Comparison of ENCODE assay signal across 21 cellular contexts in genomic region chr7:7966141-7966734, GRCh38. TPM values are rescaled to one million over a fixed set of nuclear protein-coding genes. Genes with fewer than 3 reads are reported as not detected.
DNase-seq lines count a peak whose midpoint lies in the region; ATAC-seq, FAIRE-seq and TF ChIP-seq lines count a peak whose summit lies in the region.
"Had no signal": no experiment of that assay in that cellular context is flagged by ENCODE, and none has a peak within 500 bp of the region (broad histone marks: within the 10 kb centered on the region; RNA-seq: fewer than 3 reads in every experiment).

No MANE protein-coding gene starts in this region.

- peak; percentile 46 for FAIRE-seq in GM18507 (lab: Jason Lieb, UNC)
- FAIRE-seq: K562 had no signal

- CTCF ChIA-PET in activated CD8-positive, alpha-beta T cell treated with anti-CD3 and anti-CD28 coated beads, Interleukin-2, amount 10 ng/mL, durations not matched to agents 7 days and 5 days (lab: Charles Lee) = interaction anchor here (1.0 to 8.7 kb wide), 6 partner anchors 10 to 285 kb away, joined by 3 to 57 read pairs (median 4); no protein-coding TSS in a partner anchor

- H3K27me3 Mint-ChIP-seq in neural crest cell (ENCODE audit: low read depth) = no peaks in the 10 kb centered on the region
- no peaks in the 10 kb centered on the region for H3K27me3 Mint-ChIP-seq in activated CD8-positive, alpha-beta T cell treated with anti-CD3 and anti-CD28 coated beads, Interleukin-2, amount 10 ng/mL, durations not matched to agents 7 days and 5 days (ENCODE audit: low read depth)
- H3K27me3 Mint-ChIP-seq: B cell; CD4-positive, CD25-positive, alpha-beta regulatory T cell; T-cell had no signal

- no peak for DNase-seq in GM18507 (ENCODE audit: extremely low spot score, insufficient read length, low read depth)
- DNase-seq in neural crest cell (ENCODE audit: low read depth, low spot score) = no peak
- DNase-seq in NCI-H187 (lab: John Stamatoyannopoulos, UW) = no peak
- no peak for DNase-seq in activated CD8-positive, alpha-beta T cell treated with anti-CD3 and anti-CD28 coated beads, Interleukin-2, amount 10 ng/mL, durations not matched to agents 7 days and 5 days
- DNase-seq in NK-92 (lab: John Stamatoyannopoulos, UW; ENCODE audit: unreplicated experiment) = no peak
- DNase-seq: Caco-2; CD4-positive, CD25-positive, alpha-beta regulatory T cell; DMS153; EL; GOT3; NCI-H1417 treated with DMSO at 0.1 percent for 48 hours; NCI-H2029 treated with DMSO at 0.1 percent for 48 hours; NCI-H510A; SHP77; SK-N-SH; T-cell; T-helper 9 cell had no signal

- H3K36me3 Mint-ChIP-seq in neural crest cell (ENCODE audit: low read depth) = no peaks in the 10 kb centered on the region
- no peaks in the 10 kb centered on the region for H3K36me3 Mint-ChIP-seq in activated CD8-positive, alpha-beta T cell treated with anti-CD3 and anti-CD28 coated beads, Interleukin-2, amount 10 ng/mL, durations not matched to agents 7 days and 5 days (ENCODE audit: low read depth)
- H3K36me3 Mint-ChIP-seq: CD4-positive, CD25-positive, alpha-beta regulatory T cell; T-cell had no signal

- no peak for TF ChIP-seq CTCF in neural crest cell (conservative IDR thresholded peaks at IDR 0.05)

- no peaks in the 10 kb centered on the region for H3K9me3 Mint-ChIP-seq in neural crest cell
- H3K9me3 Mint-ChIP-seq in activated CD8-positive, alpha-beta T cell treated with anti-CD3 and anti-CD28 coated beads, Interleukin-2, amount 10 ng/mL, durations not matched to agents 7 days and 5 days (ENCODE audit: insufficient read depth) = no peaks in the 10 kb centered on the region
- H3K9me3 Mint-ChIP-seq: CD4-positive, CD25-positive, alpha-beta regulatory T cell; T-cell had no signal

- H3K4me3 Mint-ChIP-seq in neural crest cell = peak overlapping the region; percentile 32
- no peak overlapping the region for H3K4me3 Mint-ChIP-seq in activated CD8-positive, alpha-beta T cell treated with anti-CD3 and anti-CD28 coated beads, Interleukin-2, amount 10 ng/mL, durations not matched to agents 7 days and 5 days
- H3K4me3 Mint-ChIP-seq: B cell, T-cell had no signal

- H3K4me1 Mint-ChIP-seq in neural crest cell = peaks cover 4% of the 10 kb centered on the region
- peaks cover 14% of the 10 kb centered on the region for H3K4me1 Mint-ChIP-seq in activated CD8-positive, alpha-beta T cell treated with anti-CD3 and anti-CD28 coated beads, Interleukin-2, amount 10 ng/mL, durations not matched to agents 7 days and 5 days (ENCODE audit: low read depth)

- no peak overlapping the region for H3K27ac Mint-ChIP-seq in neural crest cell (ENCODE audit: unreplicated experiment)
- H3K27ac Mint-ChIP-seq in activated CD8-positive, alpha-beta T cell treated with anti-CD3 and anti-CD28 coated beads, Interleukin-2, amount 10 ng/mL, durations not matched to agents 7 days and 5 days = no peak overlapping the region
- H3K27ac Mint-ChIP-seq: B cell had no signal

- POLR2A ChIA-PET in activated CD8-positive, alpha-beta T cell treated with anti-CD3 and anti-CD28 coated beads, Interleukin-2, amount 10 ng/mL, durations not matched to agents 7 days and 5 days (lab: Charles Lee) = interaction anchor here (0.7 to 1.2 kb wide), 3 partner anchors 47 to 325 kb away, joined by 3 read pairs; no protein-coding TSS in a partner anchor

- peak; percentile 22 for ATAC-seq in GM19455 (IDR thresholded peaks at IDR 0.05; ENCODE audit: unreplicated experiment)
- peak; percentile 13 for ATAC-seq in HG02885 (IDR thresholded peaks at IDR 0.05; ENCODE audit: poor library complexity, unreplicated experiment)
- no peak for ATAC-seq in activated CD8-positive, alpha-beta T cell treated with anti-CD3 and anti-CD28 coated beads, Interleukin-2, amount 10 ng/mL, durations not matched to agents 7 days and 5 days
- ATAC-seq: K562, T-cell had no signal

RNA-seq across cellular contexts. Expression of gene GLCCI1, which starts 2.4 kb away (rescaled TPM):
- total RNA-seq in neural crest cell = 26.2 and 29.2 TPM in 2 replicates
- total RNA-seq in activated CD8-positive, alpha-beta T cell treated with anti-CD3 and anti-CD28 coated beads, Interleukin-2, amount 10 ng/mL, durations not matched to agents 7 days and 5 days = 10 to 100 TPM; 17.5 to 17.7 TPM
